Comparison of ENCODE assay signal across 17 cellular contexts in genomic region chr14:45003924-45004323, GRCh38. TPM values are rescaled to one million over a fixed set of nuclear protein-coding genes. Genes with fewer than 3 reads are reported as not detected.
DNase-seq lines count a peak whose midpoint lies in the region; TF ChIP-seq lines count a peak whose summit lies in the region.
"Had no signal": no experiment of that assay in that cellular context is flagged by ENCODE, and none has a peak within 500 bp of the region (broad histone marks: within the 10 kb centered on the region; RNA-seq: fewer than 3 reads in every experiment).

No MANE protein-coding gene starts in this region.

- no peak for TF ChIP-seq CTCF in 22Rv1 (IDR thresholded peaks at IDR 0.05)
- no peak for TF ChIP-seq CTCF in VCaP (conservative IDR thresholded peaks at IDR 0.05)
- no peak for TF ChIP-seq CTCF in nephron progenitor cell (IDR thresholded peaks at IDR 0.05)

- peak overlapping the region; percentile 44 for H3K27ac Mint-ChIP-seq in nephron progenitor cell
- H3K27ac Mint-ChIP-seq: B cell; CD4-positive, CD25-positive, alpha-beta regulatory T cell; CD8-positive, alpha-beta T cell; HFFc6 had no signal

- H3K27ac ChIP-seq in 22Rv1: peak overlapping the region; percentile 60
- peak overlapping the region; percentile 62 for H3K27ac ChIP-seq in VCaP
- H3K27ac ChIP-seq: BLaER1, C4-2B had no signal

- no peaks in the 10 kb centered on the region for H3K27me3 Mint-ChIP-seq in nephron progenitor cell (ENCODE audit: low read depth, poor library complexity)
- H3K27me3 Mint-ChIP-seq: B cell; CD4-positive, CD25-positive, alpha-beta regulatory T cell had no signal

- H3K36me3 Mint-ChIP-seq in nephron progenitor cell (ENCODE audit: low read depth): peaks cover 34% of the 10 kb centered on the region

- no peaks in the 10 kb centered on the region for H3K4me1 Mint-ChIP-seq in nephron progenitor cell
- H3K4me1 Mint-ChIP-seq: B cell had no signal

- H3K9me3 Mint-ChIP-seq in nephron progenitor cell: no peaks in the 10 kb centered on the region
- H3K9me3 Mint-ChIP-seq: CD4-positive, CD25-positive, alpha-beta regulatory T cell; CD8-positive, alpha-beta T cell; HFFc6 had no signal

- in situ Hi-C loops in G401 (cut with HindIII; ENCODE audit: low sequenced_read_pairs): no loop called here

- DNase-seq in G401 (ENCODE audit: low spot score): peak; percentile 10
- no peak for DNase-seq in nephron progenitor cell
- no peak for DNase-seq in ecto neural progenitor cell (ENCODE audit: low spot score)
- DNase-seq in globus pallidus (ENCODE audit: low spot score): no peak
- DNase-seq: Caco-2; CD4-positive, CD25-positive, alpha-beta regulatory T cell; CD8-positive, alpha-beta T cell; DMS153; DND-41; GDM1; GOT3; HFFc6 had no signal

- H3K4me3 Mint-ChIP-seq in nephron progenitor cell: no peak overlapping the region
- H3K4me3 Mint-ChIP-seq: B cell; CD4-positive, CD25-positive, alpha-beta regulatory T cell; CD8-positive, alpha-beta T cell; HFFc6 had no signal

RNA-seq across cellular contexts. Expression of gene TOGARAM1, which starts 41.9 kb away (rescaled TPM):
- 4.4 and 6.8 TPM in 2 replicates for total RNA-seq in G401 (2014; rRNA removed; shearing (Covaris generic))

RNA-seq across cellular contexts. Expression of gene KLHL28, which starts 42.2 kb away (rescaled TPM):
- total RNA-seq in G401 (2014; rRNA removed; shearing (Covaris generic)): 0.68 and 2.7 TPM in 2 replicates
